In genomic region chr1:148317288-148317985, GRCh38 we compare ENCODE assay signal across 10 cellular contexts.
DNase-seq lines count a peak whose midpoint lies in the region; ATAC-seq and TF ChIP-seq lines count a peak whose summit lies in the region.
"Had no signal": no experiment of that assay in that cellular context is flagged by ENCODE, and none has a peak within 500 bp of the region (broad histone marks: within the 10 kb centered on the region; RNA-seq: fewer than 3 reads in every experiment).

No MANE protein-coding gene starts in this region.

- H3K4me1 Mint-ChIP-seq in activated CD8-positive, alpha-beta memory T cell treated with anti-CD3 and anti-CD28 coated beads, Interleukin-2, amount 10 ng/mL, durations not matched to agents 7 days and 5 days = peaks cover 37% of the 10 kb centered on the region
- peaks cover 35% of the 10 kb centered on the region for H3K4me1 Mint-ChIP-seq in activated B cell treated with CpG ODN at 0.5 μM for 24 hours

- no peaks in the 10 kb centered on the region for H3K79me2 ChIP-seq in smooth muscle cell (ENCODE audit: low read depth)

- H3K4me1 ChIP-seq in iPS DF 6.9 (ENCODE audit: control insufficient read depth, insufficient read depth, low read length) (no peaks in the 10 kb centered on the region), smooth muscle cell (ENCODE audit: low read depth) (peaks cover 3% of the 10 kb centered on the region)
- H3K4me1 ChIP-seq: colonic mucosa had no signal

- POLR2A ChIA-PET in activated B cell treated with CpG ODN at 0.5 μM for 24 hours (lab: Charles Lee) = interaction anchor here (1.4 to 2.9 kb wide), 6 partner anchors 14 to 162 kb away, joined by 3 to 62 read pairs (median 8); no protein-coding TSS in a partner anchor

- H2AFZ ChIP-seq in smooth muscle cell (ENCODE audit: low read depth) = peak overlapping the region; percentile 83

- ATAC-seq in activated CD8-positive, alpha-beta memory T cell treated with anti-CD3 and anti-CD28 coated beads, Interleukin-2, amount 10 ng/mL, durations not matched to agents 7 days and 5 days = no peak
- ATAC-seq in activated B cell treated with CpG ODN at 0.5 μM for 24 hours (ENCODE audit: low read depth) (no peak), HG03460 (IDR thresholded peaks at IDR 0.05; ENCODE audit: unreplicated experiment) (no peak)

- H3K4me2 ChIP-seq in smooth muscle cell = peak overlapping the region; percentile 84

- intact Hi-C loops in activated B cell treated with CpG ODN at 0.5 μM for 24 hours (cut with micrococcal nuclease) = loop anchor here (5.0 kb wide), 1 partner anchor 165 kb away; the partner anchor contains the start of gene NBPF11

- peak overlapping the region; percentile 79 for H3K4me3 Mint-ChIP-seq in activated CD8-positive, alpha-beta memory T cell treated with anti-CD3 and anti-CD28 coated beads, Interleukin-2, amount 10 ng/mL, durations not matched to agents 7 days and 5 days
- H3K4me3 Mint-ChIP-seq in activated B cell treated with CpG ODN at 0.5 μM for 24 hours = peak overlapping the region; percentile 96

- DNase-seq in activated CD8-positive, alpha-beta memory T cell treated with anti-CD3 and anti-CD28 coated beads, Interleukin-2, amount 10 ng/mL, durations not matched to agents 7 days and 5 days = no peak
- DNase-seq in activated CD8-positive, alpha-beta memory T cell treated with anti-CD3 and anti-CD28 coated beads, Interleukin-2, amount 50 U/mL, for 4 hours = no peak
- DNase-seq in activated B cell treated with CpG ODN at 0.5 μM for 24 hours = no peak
- DNase-seq in iPS DF 6.9 (ENCODE audit: low read depth, low spot score) = no peak
- DNase-seq in smooth muscle cell (lab: John Stamatoyannopoulos, UW; ENCODE audit: unreplicated experiment) = no peak
- DNase-seq in ecto neural progenitor cell (ENCODE audit: low spot score) = no peak
- no peak for DNase-seq in NCI-H187 treated with DMSO at 0.1 percent for 48 hours (lab: John Stamatoyannopoulos, UW)
- DNase-seq: colonic mucosa, NCI-H1048 had no signal

- H3K27me3 Mint-ChIP-seq in activated CD8-positive, alpha-beta memory T cell treated with anti-CD3 and anti-CD28 coated beads, Interleukin-2, amount 10 ng/mL, durations not matched to agents 7 days and 5 days = peaks cover 64% of the 10 kb centered on the region
- H3K27me3 Mint-ChIP-seq in activated B cell treated with CpG ODN at 0.5 μM for 24 hours = no peaks in the 10 kb centered on the region

- H3F3A ChIP-seq in smooth muscle cell (ENCODE audit: low read depth) = no peaks in the 10 kb centered on the region

- no peak overlapping the region for H3K27ac Mint-ChIP-seq in activated CD8-positive, alpha-beta memory T cell treated with anti-CD3 and anti-CD28 coated beads, Interleukin-2, amount 10 ng/mL, durations not matched to agents 7 days and 5 days
- peak overlapping the region; percentile 92 for H3K27ac Mint-ChIP-seq in activated B cell treated with CpG ODN at 0.5 μM for 24 hours

- H3K4me3 ChIP-seq in iPS DF 6.9 (ENCODE audit: low read length) (peak overlapping the region; percentile 48; the same call in 1 of the 2 replicates), smooth muscle cell (peak overlapping the region; percentile 41)

- H3K9me3 ChIP-seq in iPS DF 6.9 (ENCODE audit: control insufficient read depth, insufficient read depth, low read length) = no peaks in the 10 kb centered on the region
- H3K9me3 ChIP-seq in smooth muscle cell (replicated peaks; ENCODE audit: low read depth) = no peaks in the 10 kb centered on the region
- H3K9me3 ChIP-seq: colonic mucosa had no signal

- H3K36me3 Mint-ChIP-seq in activated CD8-positive, alpha-beta memory T cell treated with anti-CD3 and anti-CD28 coated beads, Interleukin-2, amount 10 ng/mL, durations not matched to agents 7 days and 5 days = no peaks in the 10 kb centered on the region
- H3K36me3 Mint-ChIP-seq in activated B cell treated with CpG ODN at 0.5 μM for 24 hours (ENCODE audit: low read depth) = peaks cover 3% of the 10 kb centered on the region

- no peak overlapping the region for H3K9ac ChIP-seq in smooth muscle cell (ENCODE audit: low read depth)

- H3K36me3 ChIP-seq in iPS DF 6.9 (ENCODE audit: control insufficient read depth, insufficient read depth, low read length) = no peaks in the 10 kb centered on the region
- H3K36me3 ChIP-seq in smooth muscle cell (ENCODE audit: low read depth) = no peaks in the 10 kb centered on the region
- H3K36me3 ChIP-seq: colonic mucosa had no signal

- H3K27ac ChIP-seq in iPS DF 6.9 (ENCODE audit: low read length) (no peak overlapping the region), smooth muscle cell (ENCODE audit: low read depth) (no peak overlapping the region)
- H3K27ac ChIP-seq: colonic mucosa had no signal

- H4K20me1 ChIP-seq in smooth muscle cell (ENCODE audit: low read depth) = no peaks in the 10 kb centered on the region

- no peak for TF ChIP-seq CTCF in activated B cell treated with CpG ODN at 0.5 μM for 24 hours (IDR thresholded peaks at IDR 0.05)
- no peak for TF ChIP-seq CTCF in smooth muscle cell (IDR thresholded peaks at IDR 0.05; ENCODE audit: borderline replicate concordance, insufficient read depth, poor library complexity, severe bottlenecking)

- CTCF ChIA-PET in activated CD8-positive, alpha-beta memory T cell treated with anti-CD3 and anti-CD28 coated beads, Interleukin-2, amount 10 ng/mL, durations not matched to agents 7 days and 5 days (lab: Charles Lee) = interaction anchor here (1.1 to 1.3 kb wide), 2 partner anchors 12 to 17 kb away, joined by 3 to 4 read pairs; no protein-coding TSS in a partner anchor
- CTCF ChIA-PET in activated B cell treated with CpG ODN at 0.5 μM for 24 hours (lab: Charles Lee) = no interaction called here

- WGBS in iPS DF 6.9 (ENCODE audit: insufficient coverage, insufficient read length) = no CpG with 5 or more reads among the region's 42 CpGs
- WGBS in smooth muscle cell (ENCODE audit: low lambda C conversion rate) = 57% methylated on average over 40 of the region's 42 CpGs

- H3K9me3 Mint-ChIP-seq in activated CD8-positive, alpha-beta memory T cell treated with anti-CD3 and anti-CD28 coated beads, Interleukin-2, amount 10 ng/mL, durations not matched to agents 7 days and 5 days (ENCODE audit: low read depth) = no peaks in the 10 kb centered on the region
- H3K9me3 Mint-ChIP-seq in activated B cell treated with CpG ODN at 0.5 μM for 24 hours = peaks cover 4% of the 10 kb centered on the region

- H3K27me3 ChIP-seq in iPS DF 6.9 (ENCODE audit: control insufficient read depth, insufficient read depth, low read length) (no peaks in the 10 kb centered on the region; the same call in 1 of the 2 replicates), smooth muscle cell (ENCODE audit: low read depth) (no peaks in the 10 kb centered on the region)
- H3K27me3 ChIP-seq: colonic mucosa had no signal
